ENCODE assay signal across 13 cellular contexts in the genomic region with DNA sequence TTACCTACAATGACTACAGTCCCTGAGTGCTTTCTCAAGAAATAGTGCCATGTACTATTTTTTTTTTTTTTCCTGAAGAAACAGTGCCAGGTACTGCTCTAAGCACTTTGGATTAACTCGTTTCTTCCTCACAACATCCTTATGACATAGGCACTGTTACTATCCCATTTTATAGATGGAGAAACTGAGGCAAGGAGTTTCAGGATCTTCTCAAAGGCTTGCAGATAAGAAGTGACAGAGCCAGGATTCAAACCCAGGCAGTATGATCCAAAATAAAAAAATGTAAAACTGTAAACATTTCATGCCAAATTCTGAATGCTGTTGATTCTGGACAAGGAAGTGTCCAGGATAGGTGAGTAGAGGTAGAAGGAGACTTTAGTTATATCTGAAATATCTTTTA. TPM values are rescaled to one million over a fixed set of nuclear protein-coding genes. Genes with fewer than 3 reads are reported as not detected.
DNase-seq lines count a peak whose midpoint lies in the region; ATAC-seq, FAIRE-seq and TF ChIP-seq lines count a peak whose summit lies in the region.
"Had no signal": no experiment of that assay in that cellular context is flagged by ENCODE, and none has a peak within 500 bp of the region (broad histone marks: within the 10 kb centered on the region; RNA-seq: fewer than 3 reads in every experiment).

No MANE protein-coding gene starts in this region.

- CTCF ChIA-PET in mammary epithelial cell (lab: Charles Lee; ENCODE audit: low non-redundant PET) = no interaction called here
- CTCF ChIA-PET in MCF 10A (lab: Yijun Ruan, JAX) = no interaction called here
- CTCF ChIA-PET in Panc1 (lab: Charles Lee) = no interaction called here
- CTCF ChIA-PET in endothelial cell of umbilical vein (lab: Charles Lee) = no interaction called here

- H4K20me1 ChIP-seq in mammary epithelial cell (ENCODE audit: insufficient read depth, low read length) = no peaks in the 10 kb centered on the region
- H4K20me1 ChIP-seq in endothelial cell of umbilical vein (replicated peaks; ENCODE audit: control insufficient read depth, extremely low read depth, insufficient read depth, low read length) = no peaks in the 10 kb centered on the region

- H3K27ac ChIP-seq in mammary epithelial cell (ENCODE audit: insufficient read depth, low read depth, low read length) = no peak overlapping the region
- no peak overlapping the region for H3K27ac ChIP-seq in Panc1 (ENCODE audit: low read length)
- H3K27ac ChIP-seq in endothelial cell of umbilical vein (ENCODE audit: insufficient read depth, low read depth, low read length) = no peak overlapping the region
- no peak overlapping the region for H3K27ac ChIP-seq in ovary
- H3K27ac ChIP-seq: heart right ventricle, skin epidermis had no signal

- H3K79me2 ChIP-seq in mammary epithelial cell (ENCODE audit: insufficient read depth, low read length) (peaks cover 60% of the 10 kb centered on the region), endothelial cell of umbilical vein (ENCODE audit: control insufficient read depth, insufficient read depth, low read length) (peaks cover 50% of the 10 kb centered on the region)

- no peak for TF ChIP-seq POLR2A in endothelial cell of umbilical vein (IDR thresholded peaks at IDR 0.05; ENCODE audit: low read depth, low read length)
- TF ChIP-seq POLR2A in ovary (IDR thresholded peaks at IDR 0.05) = no peak

- H3K27ac Mint-ChIP-seq in MCF 10A (ENCODE audit: low read depth, unreplicated experiment) (no peak overlapping the region), type B pancreatic cell (no peak overlapping the region)

- peaks cover 4% of the 10 kb centered on the region for H3K9me3 ChIP-seq in mammary epithelial cell (replicated peaks; ENCODE audit: insufficient read depth, low read length)
- no peaks in the 10 kb centered on the region for H3K9me3 ChIP-seq in Panc1 (ENCODE audit: control insufficient read depth, insufficient read depth, low read depth, low read length)
- no peaks in the 10 kb centered on the region for H3K9me3 ChIP-seq in endothelial cell of umbilical vein (replicated peaks; ENCODE audit: control insufficient read depth, insufficient read depth, low read length)
- H3K9me3 ChIP-seq in ovary = no peaks in the 10 kb centered on the region
- H3K9me3 ChIP-seq: mucosa of descending colon had no signal

- peak overlapping the region in 2 of 3 experiments; percentile 34 to 84 for H3K4me3 ChIP-seq in mammary epithelial cell (replicated peaks in 1 of 3; ENCODE audit: insufficient read depth in 1 of 3, low read depth in 2 of 3, low read length in 3 of 3)
- H3K4me3 ChIP-seq in Panc1 (ENCODE audit: low read depth in 2 of 2, low read length in 2 of 2) = peak overlapping the region; percentile 60 to 73; a peak in 2 of 4 replicates
- peak overlapping the region in 1 of 3 experiments; percentile 56 for H3K4me3 ChIP-seq in endothelial cell of umbilical vein (replicated peaks in 1 of 3; ENCODE audit: insufficient read depth in 1 of 3, low read depth in 1 of 3, low read length in 3 of 3)
- H3K4me3 ChIP-seq in ovary = no peak overlapping the region
- H3K4me3 ChIP-seq: mucosa of descending colon had no signal

- no peaks in the 10 kb centered on the region for H3K9me1 ChIP-seq in endothelial cell of umbilical vein (replicated peaks; ENCODE audit: control insufficient read depth, extremely low read depth, insufficient read depth, low read length)

- H3K27me3 ChIP-seq in mammary epithelial cell (ENCODE audit: insufficient read depth, low read length) = no peaks in the 10 kb centered on the region
- H3K27me3 ChIP-seq in Panc1 (ENCODE audit: control insufficient read depth, insufficient read depth, low read length) = no peaks in the 10 kb centered on the region
- H3K27me3 ChIP-seq in endothelial cell of umbilical vein (ENCODE audit: control insufficient read depth in 2 of 2, insufficient read depth in 2 of 2, low read length in 2 of 2) = no peaks in the 10 kb centered on the region
- H3K27me3 ChIP-seq in ovary = no peaks in the 10 kb centered on the region
- H3K27me3 ChIP-seq: heart right ventricle had no signal

- DNase-seq in mammary epithelial cell (no peak), MCF 10A (ENCODE audit: unreplicated experiment) (no peak), Panc1 (ENCODE audit: low read depth, low spot score) (no peak), endothelial cell of umbilical vein (ENCODE audit: low read depth, low spot score) (no peak), type B pancreatic cell (ENCODE audit: extremely low spot score, unreplicated experiment) (no peak), ovary (no peak), GOT3 (lab: John Stamatoyannopoulos, UW) (no peak)
- DNase-seq: heart right ventricle, mucosa of descending colon, NCI-H1092, NCI-H748 treated with DMSO at 0.1 percent for 48 hours had no signal

- H3K27me3 Mint-ChIP-seq in MCF 10A (ENCODE audit: insufficient read depth, unreplicated experiment) (peaks cover 11% of the 10 kb centered on the region), type B pancreatic cell (no peaks in the 10 kb centered on the region)

- FAIRE-seq in endothelial cell of umbilical vein (lab: Jason Lieb, UNC) = no peak

- H3K4me1 Mint-ChIP-seq in MCF 10A (ENCODE audit: insufficient read depth, unreplicated experiment) = no peaks in the 10 kb centered on the region
- H3K4me1 Mint-ChIP-seq in type B pancreatic cell (ENCODE audit: unreplicated experiment) = no peaks in the 10 kb centered on the region

- no peak overlapping the region for H3K4me3 Mint-ChIP-seq in MCF 10A (ENCODE audit: unreplicated experiment)
- H3K4me3 Mint-ChIP-seq in type B pancreatic cell = peak overlapping the region; percentile 90

- no TSS peak for BruUV-seq in mammary epithelial cell (replicated peaks; lab: Mats Ljungman, UMichigan)
- BruUV-seq in MCF 10A (replicated peaks; lab: Mats Ljungman, UMichigan) = no TSS peak
- no TSS peak for BruUV-seq in Panc1 (replicated peaks; lab: Mats Ljungman, UMichigan)
- BruUV-seq in endothelial cell of umbilical vein (replicated peaks; lab: Mats Ljungman, UMichigan) = no TSS peak

- H3K9me3 Mint-ChIP-seq in MCF 10A (ENCODE audit: unreplicated experiment) (peaks cover 13% of the 10 kb centered on the region), type B pancreatic cell (no peaks in the 10 kb centered on the region)

- dilution Hi-C loops in mammary epithelial cell (cut with HindIII; ENCODE audit: low sequenced_read_pairs) (no loop called here), endothelial cell of umbilical vein (cut with MboI; ENCODE audit: extremely low pct_ligation_motif_present, low sequenced_read_pairs) (no loop called here)

- peak overlapping the region; percentile 5 for H3K9ac ChIP-seq in mammary epithelial cell (ENCODE audit: insufficient read depth, low read length)
- peak overlapping the region; percentile 3 for H3K9ac ChIP-seq in endothelial cell of umbilical vein (replicated peaks; ENCODE audit: extremely low read depth, insufficient read depth, low read length)

- WGBS in mammary epithelial cell (ENCODE audit: low coverage, missing lambda C conversion rate) = 17% methylated on average over 1 of the region's 1 CpG
- 55 to 60% (median 57%) methylated on average over 1 of the region's 1 CpG for WGBS in ovary, 3 donors

- intact Hi-C loops in mammary epithelial cell (cut with micrococcal nuclease) = no loop called here
- intact Hi-C loops in MCF 10A (cut with micrococcal nuclease) = no loop called here
- intact Hi-C loops in Panc1 (cut with micrococcal nuclease; ENCODE audit: unreplicated experiment) = no loop called here
- intact Hi-C loops in endothelial cell of umbilical vein (cut with micrococcal nuclease) = loop anchor here (2.0 to 10.0 kb wide), 4 partner anchors 19 to 1917 kb away; no protein-coding TSS in a partner anchor
- intact Hi-C loops in ovary (cut with DNase I) = no loop called here

- H3K36me3 ChIP-seq in mammary epithelial cell (ENCODE audit: insufficient read depth, low read length) (peaks cover 1% of the 10 kb centered on the region), Panc1 (ENCODE audit: control insufficient read depth, insufficient read depth, low read length) (no peaks in the 10 kb centered on the region), endothelial cell of umbilical vein (ENCODE audit: control insufficient read depth in 2 of 2, extremely low read depth in 1 of 2, insufficient read depth in 2 of 2, low read length in 2 of 2) (no peaks in the 10 kb centered on the region), ovary (no peaks in the 10 kb centered on the region)
- H3K36me3 ChIP-seq: heart right ventricle had no signal

- H3K36me3 Mint-ChIP-seq in MCF 10A (ENCODE audit: insufficient read depth, unreplicated experiment) (peaks cover 7% of the 10 kb centered on the region), type B pancreatic cell (peaks cover 22% of the 10 kb centered on the region)

- H2AFZ ChIP-seq in mammary epithelial cell (ENCODE audit: low read depth, low read length) (no peak overlapping the region), endothelial cell of umbilical vein (ENCODE audit: low read depth, low read length) (no peak overlapping the region)

- no peaks in the 10 kb centered on the region for H3K4me1 ChIP-seq in mammary epithelial cell (ENCODE audit: insufficient read depth, low read length)
- H3K4me1 ChIP-seq in Panc1 (ENCODE audit: control insufficient read depth, insufficient read depth, low read length) = no peaks in the 10 kb centered on the region
- peaks cover 9% of the 10 kb centered on the region for H3K4me1 ChIP-seq in endothelial cell of umbilical vein (ENCODE audit: control insufficient read depth, extremely low read depth, insufficient read depth, low read length)
- H3K4me1 ChIP-seq in ovary (ENCODE audit: insufficient read depth) = peaks cover 1% of the 10 kb centered on the region

- POLR2A ChIA-PET in MCF 10A (lab: Yijun Ruan, JAX) (no interaction called here), Panc1 (lab: Charles Lee) (no interaction called here), endothelial cell of umbilical vein (lab: Charles Lee) (no interaction called here)

- no peak for TF ChIP-seq EP300 in ovary (IDR thresholded peaks at IDR 0.05)

- peak overlapping the region; percentile 73 for H3K4me2 ChIP-seq in mammary epithelial cell (ENCODE audit: insufficient read depth, low read depth, low read length)
- H3K4me2 ChIP-seq in endothelial cell of umbilical vein (ENCODE audit: insufficient read depth, low read length) = peak overlapping the region; percentile 78

- TF ChIP-seq CTCF in mammary epithelial cell (conservative IDR thresholded peaks at IDR 0.05 in 1 of 2, IDR thresholded peaks at IDR 0.05 in 1 of 2; ENCODE audit: extremely low read depth in 1 of 2, insufficient read depth in 1 of 2, low read depth in 1 of 2, low read length in 2 of 2) (no peak), MCF 10A (IDR thresholded peaks at IDR 0.05; ENCODE audit: unreplicated experiment) (no peak), Panc1 (IDR thresholded peaks at IDR 0.05) (no peak), endothelial cell of umbilical vein (IDR thresholded peaks at IDR 0.05; ENCODE audit: extremely low read depth in 1 of 2, insufficient read depth in 1 of 2, low read depth in 1 of 2, low read length in 2 of 2) (no peak), type B pancreatic cell (conservative IDR thresholded peaks at IDR 0.05) (no peak), ovary (IDR thresholded peaks at IDR 0.05) (no peak)

- ATAC-seq in Panc1 (no peak), HG02588 (IDR thresholded peaks at IDR 0.05; ENCODE audit: unreplicated experiment) (no peak)
- ATAC-seq: heart right ventricle, mucosa of descending colon had no signal

- in situ Hi-C loops in mammary epithelial cell (cut with MboI; ENCODE audit: low sequenced_read_pairs in 2 of 2) = no loop called here
- in situ Hi-C loops in Panc1 (cut with HindIII; ENCODE audit: low pct_unique_long_range_greater_than_20kb, low sequenced_read_pairs) = no loop called here

RNA-seq across cellular contexts. Expression of a gene that starts 1.1 kb away (rescaled TPM):
- total RNA-seq in mammary epithelial cell (1 to 10 TPM; 2.0 to 6.4 TPM), MCF 10A (2022) (1.9 and 2.7 TPM in 2 replicates), Panc1 (2021; ENCODE audit: unreplicated experiment) (4.8 TPM), endothelial cell of umbilical vein (6.6 and 7.9 TPM in 2 replicates), type B pancreatic cell (ENCODE audit: low replicate concordance) (3.9 and 12.0 TPM in 2 replicates), ovary (1 to 10 TPM in 6 of 7 donors, under 1 TPM in 1; 0.92 to 3.1 (median 2.8) TPM)
- polyA plus RNA-seq in mammary epithelial cell (2.3 TPM), endothelial cell of umbilical vein (0.64 and 1.3 TPM in 2 replicates), ovary (under 1 TPM; 0.23 to 0.43 TPM)
- polyA minus RNA-seq in mammary epithelial cell (2.3 TPM), endothelial cell of umbilical vein (2.7 and 2.9 TPM in 2 replicates)
- 0.73 TPM for polyA plus RNA-seq in Panc1 (2012; ENCODE audit: insufficient read length)
- 1.3 and 1.7 TPM in 2 replicates for polyA plus RNA-seq in endothelial cell of umbilical vein (2011; cell fraction: cytosol; rRNA removed)
- 6.0 and 6.4 TPM in 2 replicates for polyA plus RNA-seq in endothelial cell of umbilical vein (2011; cell fraction: nucleus; rRNA removed)
- 1.7 and 4.1 TPM in 2 replicates for polyA plus RNA-seq in endothelial cell of umbilical vein (2012)
- polyA minus RNA-seq in endothelial cell of umbilical vein (2011; cell fraction: cytosol; rRNA and poly(A)+ RNA removed) = 13.6 TPM
- polyA minus RNA-seq in endothelial cell of umbilical vein (2011; cell fraction: nucleus; rRNA and poly(A)+ RNA removed) = 8.3 and 20.3 TPM in 2 replicates

RNA-seq across cellular contexts. Expression of a gene that starts 1.5 kb away (rescaled TPM):
- total RNA-seq in mammary epithelial cell = 10 to 100 TPM; 20.7 to 28.0 TPM
- polyA plus RNA-seq in mammary epithelial cell = 10.0 TPM
- 1.3 TPM for polyA minus RNA-seq in mammary epithelial cell
- total RNA-seq in MCF 10A (2022) = 8.9 and 11.3 TPM in 2 replicates
- total RNA-seq in Panc1 (2021; ENCODE audit: unreplicated experiment) = 8.7 TPM
- 3.7 TPM for polyA plus RNA-seq in Panc1 (2012; ENCODE audit: insufficient read length)
- total RNA-seq in endothelial cell of umbilical vein = 13.3 and 14.9 TPM in 2 replicates
- polyA plus RNA-seq in endothelial cell of umbilical vein = 3.7 and 4.9 TPM in 2 replicates
- polyA plus RNA-seq in endothelial cell of umbilical vein (2011; cell fraction: cytosol; rRNA removed) = 5.8 and 6.4 TPM in 2 replicates
- polyA plus RNA-seq in endothelial cell of umbilical vein (2011; cell fraction: nucleus; rRNA removed) = 11.8 and 16.9 TPM in 2 replicates
- 14.8 and 15.3 TPM in 2 replicates for polyA plus RNA-seq in endothelial cell of umbilical vein (2012)
- 16.6 and 16.9 TPM in 2 replicates for polyA minus RNA-seq in endothelial cell of umbilical vein
- polyA minus RNA-seq in endothelial cell of umbilical vein (2011; cell fraction: cytosol; rRNA and poly(A)+ RNA removed) = 14.3 TPM
- 30.6 and 46.0 TPM in 2 replicates for polyA minus RNA-seq in endothelial cell of umbilical vein (2011; cell fraction: nucleus; rRNA and poly(A)+ RNA removed)
- total RNA-seq in type B pancreatic cell (ENCODE audit: low replicate concordance) = 11.3 and 12.1 TPM in 2 replicates
- total RNA-seq in ovary = 10 to 100 TPM in 5 of 7 donors, 1 to 10 TPM in 2; 8.8 to 18.7 (median 11.2) TPM
- polyA plus RNA-seq in ovary = 10 to 100 TPM in 1 of 2 donors, 1 to 10 TPM in 1; 6.0 to 12.1 TPM
